Comparison of ENCODE assay signal across 2 cellular contexts in genomic region chr5:148306446-148306845, GRCh38.
TF ChIP-seq lines count a peak whose summit lies in the region.

No MANE protein-coding gene starts in this region.

TF ChIP-seq in HCT116, 20 proteins besides CTCF, POLR2A, EP300 and RAD21:
- TF ChIP-seq SP1 (IDR thresholded peaks at IDR 0.05; ENCODE audit: low read depth) = no peak
- no peak for TF ChIP-seq ELF1 (IDR thresholded peaks at IDR 0.05; ENCODE audit: borderline replicate concordance, low read depth)
- TF ChIP-seq ZFX (IDR thresholded peaks at IDR 0.05) = no peak
- no peak for TF ChIP-seq ATF3 (IDR thresholded peaks at IDR 0.05)

TF ChIP-seq in WTC11, 78 proteins besides CTCF, POLR2A, EP300 and RAD21:
- no peak for TF ChIP-seq SOX15 (CRISPR knock-in tag; IDR thresholded peaks at IDR 0.05)
- TF ChIP-seq ZNF121 (CRISPR knock-in tag; IDR thresholded peaks at IDR 0.05) = no peak
- no peak for TF ChIP-seq MAX (CRISPR knock-in tag; IDR thresholded peaks at IDR 0.05)
TF ChIP-seq in WTC11: peak in this region for 0.
